ENCODE assay signal across 1 cellular context in the genomic region with DNA sequence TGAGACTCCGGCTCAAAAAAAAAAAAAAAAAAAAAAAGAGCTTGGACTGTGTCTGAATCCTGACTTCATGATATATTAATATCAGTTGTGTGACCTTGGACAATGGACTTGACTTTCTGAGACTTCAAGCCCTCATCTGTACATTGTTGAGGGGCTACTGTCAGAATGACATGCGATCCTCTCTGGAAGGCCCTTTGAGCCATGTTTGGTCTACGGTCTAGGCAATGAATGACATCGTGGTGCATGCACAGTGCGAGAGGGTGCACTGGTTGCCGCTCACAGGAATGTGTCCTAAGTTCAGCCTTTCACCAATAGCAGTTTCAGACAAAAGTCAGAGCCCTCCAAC.
A peak's percentile ranks its signal among the peaks of the same experiment; 100 is the strongest.
TF ChIP-seq lines count a peak whose summit lies in the region.

No MANE protein-coding gene starts in this region.

TF ChIP-seq in HepG2, 621 proteins besides CTCF, POLR2A, EP300 and RAD21 (continued from another document):
- TF ChIP-seq, protein P1, sequence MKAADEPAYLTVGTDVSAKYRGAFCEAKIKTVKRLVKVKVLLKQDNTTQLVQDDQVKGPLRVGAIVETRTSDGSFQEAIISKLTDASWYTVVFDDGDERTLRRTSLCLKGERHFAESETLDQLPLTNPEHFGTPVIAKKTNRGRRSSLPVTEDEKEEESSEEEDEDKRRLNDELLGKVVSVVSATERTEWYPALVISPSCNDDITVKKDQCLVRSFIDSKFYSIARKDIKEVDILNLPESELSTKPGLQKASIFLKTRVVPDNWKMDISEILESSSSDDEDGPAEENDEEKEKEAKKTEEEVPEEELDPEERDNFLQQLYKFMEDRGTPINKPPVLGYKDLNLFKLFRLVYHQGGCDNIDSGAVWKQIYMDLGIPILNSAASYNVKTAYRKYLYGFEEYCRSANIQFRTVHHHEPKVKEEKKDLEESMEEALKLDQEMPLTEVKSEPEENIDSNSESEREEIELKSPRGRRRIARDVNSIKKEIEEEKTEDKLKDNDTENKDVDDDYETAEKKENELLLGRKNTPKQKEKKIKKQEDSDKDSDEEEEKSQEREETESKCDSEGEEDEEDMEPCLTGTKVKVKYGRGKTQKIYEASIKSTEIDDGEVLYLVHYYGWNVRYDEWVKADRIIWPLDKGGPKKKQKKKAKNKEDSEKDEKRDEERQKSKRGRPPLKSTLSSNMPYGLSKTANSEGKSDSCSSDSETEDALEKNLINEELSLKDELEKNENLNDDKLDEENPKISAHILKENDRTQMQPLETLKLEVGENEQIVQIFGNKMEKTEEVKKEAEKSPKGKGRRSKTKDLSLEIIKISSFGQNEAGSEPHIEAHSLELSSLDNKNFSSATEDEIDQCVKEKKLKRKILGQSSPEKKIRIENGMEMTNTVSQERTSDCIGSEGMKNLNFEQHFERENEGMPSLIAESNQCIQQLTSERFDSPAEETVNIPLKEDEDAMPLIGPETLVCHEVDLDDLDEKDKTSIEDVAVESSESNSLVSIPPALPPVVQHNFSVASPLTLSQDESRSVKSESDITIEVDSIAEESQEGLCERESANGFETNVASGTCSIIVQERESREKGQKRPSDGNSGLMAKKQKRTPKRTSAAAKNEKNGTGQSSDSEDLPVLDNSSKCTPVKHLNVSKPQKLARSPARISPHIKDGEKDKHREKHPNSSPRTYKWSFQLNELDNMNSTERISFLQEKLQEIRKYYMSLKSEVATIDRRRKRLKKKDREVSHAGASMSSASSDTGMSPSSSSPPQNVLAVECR (CRISPR knock-in tag; IDR thresholded peaks at IDR 0.05; ENCODE audit: borderline replicate concordance): peak; percentile 47; the same call in 1 of the 2 replicates
- TF ChIP-seq, protein P2, sequence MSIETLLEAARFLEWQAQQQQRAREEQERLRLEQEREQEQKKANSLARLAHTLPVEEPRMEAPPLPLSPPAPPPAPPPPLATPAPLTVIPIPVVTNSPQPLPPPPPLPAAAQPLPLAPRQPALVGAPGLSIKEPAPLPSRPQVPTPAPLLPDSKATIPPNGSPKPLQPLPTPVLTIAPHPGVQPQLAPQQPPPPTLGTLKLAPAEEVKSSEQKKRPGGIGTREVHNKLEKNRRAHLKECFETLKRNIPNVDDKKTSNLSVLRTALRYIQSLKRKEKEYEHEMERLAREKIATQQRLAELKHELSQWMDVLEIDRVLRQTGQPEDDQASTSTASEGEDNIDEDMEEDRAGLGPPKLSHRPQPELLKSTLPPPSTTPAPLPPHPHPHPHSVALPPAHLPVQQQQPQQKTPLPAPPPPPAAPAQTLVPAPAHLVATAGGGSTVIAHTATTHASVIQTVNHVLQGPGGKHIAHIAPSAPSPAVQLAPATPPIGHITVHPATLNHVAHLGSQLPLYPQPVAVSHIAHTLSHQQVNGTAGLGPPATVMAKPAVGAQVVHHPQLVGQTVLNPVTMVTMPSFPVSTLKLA (IDR thresholded peaks at IDR 0.05): 0 out of 2 replicates have a peak, but pooled peaks have one; percentile 8
- no peak for TF ChIP-seq ZNF337 (CRISPR knock-in tag; IDR thresholded peaks at IDR 0.05; ENCODE audit: borderline replicate concordance, low read depth)
- TF ChIP-seq KDM2A (CRISPR knock-in tag; IDR thresholded peaks at IDR 0.05; ENCODE audit: borderline replicate concordance, low read depth): peak; percentile 39; the same call in 1 of the 2 replicates
- TF ChIP-seq, protein P3, sequence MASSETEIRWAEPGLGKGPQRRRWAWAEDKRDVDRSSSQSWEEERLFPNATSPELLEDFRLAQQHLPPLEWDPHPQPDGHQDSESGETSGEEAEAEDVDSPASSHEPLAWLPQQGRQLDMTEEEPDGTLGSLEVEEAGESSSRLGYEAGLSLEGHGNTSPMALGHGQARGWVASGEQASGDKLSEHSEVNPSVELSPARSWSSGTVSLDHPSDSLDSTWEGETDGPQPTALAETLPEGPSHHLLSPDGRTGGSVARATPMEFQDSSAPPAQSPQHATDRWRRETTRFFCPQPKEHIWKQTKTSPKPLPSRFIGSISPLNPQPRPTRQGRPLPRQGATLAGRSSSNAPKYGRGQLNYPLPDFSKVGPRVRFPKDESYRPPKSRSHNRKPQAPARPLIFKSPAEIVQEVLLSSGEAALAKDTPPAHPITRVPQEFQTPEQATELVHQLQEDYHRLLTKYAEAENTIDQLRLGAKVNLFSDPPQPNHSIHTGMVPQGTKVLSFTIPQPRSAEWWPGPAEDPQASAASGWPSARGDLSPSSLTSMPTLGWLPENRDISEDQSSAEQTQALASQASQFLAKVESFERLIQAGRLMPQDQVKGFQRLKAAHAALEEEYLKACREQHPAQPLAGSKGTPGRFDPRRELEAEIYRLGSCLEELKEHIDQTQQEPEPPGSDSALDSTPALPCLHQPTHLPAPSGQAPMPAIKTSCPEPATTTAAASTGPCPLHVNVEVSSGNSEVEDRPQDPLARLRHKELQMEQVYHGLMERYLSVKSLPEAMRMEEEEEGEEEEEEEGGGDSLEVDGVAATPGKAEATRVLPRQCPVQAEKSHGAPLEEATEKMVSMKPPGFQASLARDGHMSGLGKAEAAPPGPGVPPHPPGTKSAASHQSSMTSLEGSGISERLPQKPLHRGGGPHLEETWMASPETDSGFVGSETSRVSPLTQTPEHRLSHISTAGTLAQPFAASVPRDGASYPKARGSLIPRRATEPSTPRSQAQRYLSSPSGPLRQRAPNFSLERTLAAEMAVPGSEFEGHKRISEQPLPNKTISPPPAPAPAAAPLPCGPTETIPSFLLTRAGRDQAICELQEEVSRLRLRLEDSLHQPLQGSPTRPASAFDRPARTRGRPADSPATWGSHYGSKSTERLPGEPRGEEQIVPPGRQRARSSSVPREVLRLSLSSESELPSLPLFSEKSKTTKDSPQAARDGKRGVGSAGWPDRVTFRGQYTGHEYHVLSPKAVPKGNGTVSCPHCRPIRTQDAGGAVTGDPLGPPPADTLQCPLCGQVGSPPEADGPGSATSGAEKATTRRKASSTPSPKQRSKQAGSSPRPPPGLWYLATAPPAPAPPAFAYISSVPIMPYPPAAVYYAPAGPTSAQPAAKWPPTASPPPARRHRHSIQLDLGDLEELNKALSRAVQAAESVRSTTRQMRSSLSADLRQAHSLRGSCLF (CRISPR knock-in tag; IDR thresholded peaks at IDR 0.05; ENCODE audit: borderline replicate concordance): no peak
- no peak; the same call in 1 of the 2 replicates for TF ChIP-seq EEA1 (CRISPR knock-in tag; IDR thresholded peaks at IDR 0.05; ENCODE audit: borderline replicate concordance)
- TF ChIP-seq, protein P4, sequence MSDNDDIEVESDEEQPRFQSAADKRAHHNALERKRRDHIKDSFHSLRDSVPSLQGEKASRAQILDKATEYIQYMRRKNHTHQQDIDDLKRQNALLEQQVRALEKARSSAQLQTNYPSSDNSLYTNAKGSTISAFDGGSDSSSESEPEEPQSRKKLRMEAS (IDR thresholded peaks at IDR 0.05): peak; percentile 96
- 0 out of 2 replicates have a peak, but pooled peaks have one; percentile 2 for TF ChIP-seq SMC3 (IDR thresholded peaks at IDR 0.05; ENCODE audit: low read length)
- TF ChIP-seq, protein P5, sequence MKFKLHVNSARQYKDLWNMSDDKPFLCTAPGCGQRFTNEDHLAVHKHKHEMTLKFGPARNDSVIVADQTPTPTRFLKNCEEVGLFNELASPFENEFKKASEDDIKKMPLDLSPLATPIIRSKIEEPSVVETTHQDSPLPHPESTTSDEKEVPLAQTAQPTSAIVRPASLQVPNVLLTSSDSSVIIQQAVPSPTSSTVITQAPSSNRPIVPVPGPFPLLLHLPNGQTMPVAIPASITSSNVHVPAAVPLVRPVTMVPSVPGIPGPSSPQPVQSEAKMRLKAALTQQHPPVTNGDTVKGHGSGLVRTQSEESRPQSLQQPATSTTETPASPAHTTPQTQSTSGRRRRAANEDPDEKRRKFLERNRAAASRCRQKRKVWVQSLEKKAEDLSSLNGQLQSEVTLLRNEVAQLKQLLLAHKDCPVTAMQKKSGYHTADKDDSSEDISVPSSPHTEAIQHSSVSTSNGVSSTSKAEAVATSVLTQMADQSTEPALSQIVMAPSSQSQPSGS (CRISPR knock-in tag; IDR thresholded peaks at IDR 0.05): peak; percentile 7; the same call in 1 of the 2 replicates
- TF ChIP-seq ZNF441 (CRISPR knock-in tag; IDR thresholded peaks at IDR 0.05; ENCODE audit: borderline replicate concordance): no peak
- TF ChIP-seq NCOR1 (IDR thresholded peaks at IDR 0.05; ENCODE audit: borderline replicate concordance, low read length): peak; percentile 77
- TF ChIP-seq, protein P6, sequence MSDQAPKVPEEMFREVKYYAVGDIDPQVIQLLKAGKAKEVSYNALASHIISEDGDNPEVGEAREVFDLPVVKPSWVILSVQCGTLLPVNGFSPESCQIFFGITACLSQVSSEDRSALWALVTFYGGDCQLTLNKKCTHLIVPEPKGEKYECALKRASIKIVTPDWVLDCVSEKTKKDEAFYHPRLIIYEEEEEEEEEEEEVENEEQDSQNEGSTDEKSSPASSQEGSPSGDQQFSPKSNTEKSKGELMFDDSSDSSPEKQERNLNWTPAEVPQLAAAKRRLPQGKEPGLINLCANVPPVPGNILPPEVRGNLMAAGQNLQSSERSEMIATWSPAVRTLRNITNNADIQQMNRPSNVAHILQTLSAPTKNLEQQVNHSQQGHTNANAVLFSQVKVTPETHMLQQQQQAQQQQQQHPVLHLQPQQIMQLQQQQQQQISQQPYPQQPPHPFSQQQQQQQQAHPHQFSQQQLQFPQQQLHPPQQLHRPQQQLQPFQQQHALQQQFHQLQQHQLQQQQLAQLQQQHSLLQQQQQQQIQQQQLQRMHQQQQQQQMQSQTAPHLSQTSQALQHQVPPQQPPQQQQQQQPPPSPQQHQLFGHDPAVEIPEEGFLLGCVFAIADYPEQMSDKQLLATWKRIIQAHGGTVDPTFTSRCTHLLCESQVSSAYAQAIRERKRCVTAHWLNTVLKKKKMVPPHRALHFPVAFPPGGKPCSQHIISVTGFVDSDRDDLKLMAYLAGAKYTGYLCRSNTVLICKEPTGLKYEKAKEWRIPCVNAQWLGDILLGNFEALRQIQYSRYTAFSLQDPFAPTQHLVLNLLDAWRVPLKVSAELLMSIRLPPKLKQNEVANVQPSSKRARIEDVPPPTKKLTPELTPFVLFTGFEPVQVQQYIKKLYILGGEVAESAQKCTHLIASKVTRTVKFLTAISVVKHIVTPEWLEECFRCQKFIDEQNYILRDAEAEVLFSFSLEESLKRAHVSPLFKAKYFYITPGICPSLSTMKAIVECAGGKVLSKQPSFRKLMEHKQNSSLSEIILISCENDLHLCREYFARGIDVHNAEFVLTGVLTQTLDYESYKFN (CRISPR knock-in tag; conservative IDR thresholded peaks at IDR 0.05): peak; percentile 72
